In the genomic region with DNA sequence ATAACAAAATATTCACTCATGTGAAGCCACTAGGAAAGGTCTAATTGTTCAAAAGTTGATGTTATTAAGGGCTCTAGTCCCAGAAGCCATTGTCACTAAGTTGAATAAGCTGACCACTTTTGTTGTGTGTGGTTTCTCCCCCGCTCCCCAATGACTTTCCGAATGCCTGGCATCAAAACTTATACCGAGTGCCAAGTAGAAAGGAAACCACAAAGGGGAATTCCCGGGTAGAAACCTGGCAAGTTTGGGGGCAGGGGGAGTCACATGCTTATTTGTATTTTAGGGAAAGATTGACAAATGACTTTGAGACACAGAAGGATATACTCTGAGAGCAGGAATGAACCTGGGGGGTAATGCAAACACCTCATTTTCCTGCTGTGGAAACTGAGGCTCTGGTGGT, we compare ENCODE assay signal across 8 cellular contexts.
A peak's percentile ranks its signal among the peaks of the same experiment; 100 is the strongest.
DNase-seq lines count a peak whose midpoint lies in the region; TF ChIP-seq lines count a peak whose summit lies in the region.

No MANE protein-coding gene starts in this region.

- H3K4me1 Mint-ChIP-seq in HFFc6 (ENCODE audit: low read depth) = peaks cover 65% of the 10 kb centered on the region

- H3K27me3 Mint-ChIP-seq in HFFc6 (ENCODE audit: insufficient read depth) = peaks cover 6% of the 10 kb centered on the region

- no peaks in the 10 kb centered on the region for H3K27me3 ChIP-seq in dorsolateral prefrontal cortex

- peak overlapping the region; percentile 75; the same call in 1 of the 2 replicates for H3K4me3 Mint-ChIP-seq in HFFc6

- H3K36me3 Mint-ChIP-seq in HFFc6 (ENCODE audit: low read depth) = peaks cover 51% of the 10 kb centered on the region

- H3K9me3 Mint-ChIP-seq in HFFc6 = no peaks in the 10 kb centered on the region

- TF ChIP-seq CTCF in HFFc6 (IDR thresholded peaks at IDR 0.05) (no peak), dorsolateral prefrontal cortex (IDR thresholded peaks at IDR 0.05 in 54 of 56, conservative IDR thresholded peaks at IDR 0.05 in 2 of 56; ENCODE audit: low read depth in 1 of 56, partially characterized antibody in 56 of 56) (no peak)

- no peak for DNase-seq in HFFc6
- DNase-seq in activated CD8-positive, alpha-beta memory T cell treated with anti-CD3 and anti-CD28 coated beads for 4 hours (ENCODE audit: low read depth in 2 of 2) = peak; percentile 20 to 43
- peak; percentile 18 for DNase-seq in glomerular endothelial cell (ENCODE audit: extremely low read depth, low read depth, low spot score)
- DNase-seq in stimulated activated CD8-positive, alpha-beta memory T cell treated with anti-CD3 and anti-CD28 coated beads, Interleukin-15, amount 100 ng/mL, for 4 hours (ENCODE audit: low read depth in 2 of 2) = peak; percentile 15 to 41
- DNase-seq in NCI-H1436 treated with DMSO at 0.1 percent for 48 hours (lab: John Stamatoyannopoulos, UW) = no peak
- DNase-seq in islet precursor cell = no peak
- DNase-seq in dorsolateral prefrontal cortex = no peak
- no peak for DNase-seq in CD1c-positive myeloid dendritic cell (ENCODE audit: extremely low spot score)

- H3K27ac Mint-ChIP-seq in HFFc6 = peak overlapping the region; percentile 86

- H3K4me3 ChIP-seq in dorsolateral prefrontal cortex = no peak overlapping the region

- no peak overlapping the region for H3K27ac ChIP-seq in dorsolateral prefrontal cortex

- intact Hi-C loops in dorsolateral prefrontal cortex (cut with DNase I) = no loop called here

Comparison
In these comparisons a context has a peak if more than half of its experiments do, and no peak if none do; other contexts are left out.
1. DNase-seq: peak in activated CD8-positive, alpha-beta memory T cell treated with anti-CD3 and anti-CD28 coated beads for 4 hours (2 of 2), glomerular endothelial cell (single experiment) and stimulated activated CD8-positive, alpha-beta memory T cell treated with anti-CD3 and anti-CD28 coated beads, Interleukin-15, amount 100 ng/mL, for 4 hours (2 of 2); none in HFFc6 (single experiment), NCI-H1436 treated with DMSO at 0.1 percent for 48 hours (single experiment), islet precursor cell (single experiment), dorsolateral prefrontal cortex (0 of 10) and CD1c-positive myeloid dendritic cell (single experiment).